Comparison of ENCODE assay signal across 8 cellular contexts in the genomic region with DNA sequence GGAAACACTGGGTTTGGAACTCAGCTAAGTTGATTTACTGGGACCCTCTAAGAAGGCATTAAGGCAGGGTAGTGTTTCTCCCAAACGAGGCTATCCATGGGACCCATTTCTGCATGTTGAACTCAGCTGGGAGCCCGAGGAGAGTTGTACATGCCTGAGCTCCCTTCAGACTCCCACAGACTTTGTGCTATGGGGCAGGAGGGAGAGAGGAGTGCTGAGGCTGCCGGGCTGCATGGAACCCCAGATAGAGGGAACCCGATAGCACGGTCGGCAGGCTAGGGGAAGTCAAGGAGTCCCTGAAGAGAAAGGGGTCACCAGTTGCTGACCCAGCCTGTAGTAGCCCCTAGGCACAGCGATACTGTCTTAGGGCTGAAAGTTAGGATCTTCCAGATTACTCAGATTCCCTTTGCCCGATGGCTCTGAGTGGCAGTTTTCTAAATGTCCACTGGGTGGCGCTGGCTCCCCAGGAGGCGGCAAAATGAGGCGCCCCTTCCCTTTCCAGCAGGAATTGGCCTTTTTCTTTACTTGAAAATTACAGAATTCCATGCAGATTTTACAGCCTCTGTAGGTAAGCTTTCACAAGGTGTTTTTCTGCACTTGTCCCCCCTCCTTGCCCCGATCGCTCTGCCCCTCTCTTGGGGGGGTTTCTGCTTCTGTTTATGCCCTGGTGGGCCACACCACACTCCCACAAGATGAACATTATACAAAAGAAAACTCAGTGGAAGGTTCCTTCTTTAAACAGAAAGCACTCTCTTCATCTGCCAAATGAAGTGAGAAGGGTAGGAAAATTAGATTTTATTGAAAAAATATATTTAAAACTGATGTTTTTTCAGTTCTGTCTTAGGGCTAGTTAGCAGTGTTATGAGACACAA. TPM values are rescaled to one million over a fixed set of nuclear protein-coding genes. Genes with fewer than 3 reads are reported as not detected.
DNase-seq lines count a peak whose midpoint lies in the region; ATAC-seq and TF ChIP-seq lines count a peak whose summit lies in the region.

No MANE protein-coding gene starts in this region.

- peak; percentile 14 for DNase-seq in NCI-H1436 (lab: John Stamatoyannopoulos, UW)
- no peak for DNase-seq in NCI-H1436 treated with DMSO at 0.1 percent for 48 hours (lab: John Stamatoyannopoulos, UW)
- peak; percentile 61 for DNase-seq in NB4 (ENCODE audit: low read depth)
- peak; percentile 83 for DNase-seq in WTC11 (ENCODE audit: low spot score)
- DNase-seq in caudate nucleus (lab: John Stamatoyannopoulos, UW), result peak in 41 of 61 donors; percentile 3 to 57 (median 24)
- peak; percentile 48 for DNase-seq in kidney glomerular epithelial cell (lab: John Stamatoyannopoulos, UW)
- DNase-seq in stimulated activated CD4-positive, alpha-beta T cell treated with anti-CD3 and anti-CD28 coated beads, Interleukin-2, amount 100 ng/mL, for 4 hours (ENCODE audit: low read depth), result peak; percentile 40

- no peak for TF ChIP-seq POLR2A in NB4 (IDR thresholded peaks at IDR 0.05; ENCODE audit: extremely low read depth, insufficient read length)

- no peak overlapping the region for H3K4me3 Mint-ChIP-seq in WTC11

- H3K27me3 Mint-ChIP-seq in WTC11 (ENCODE audit: low read depth), result no peaks in the 10 kb centered on the region

- no peaks in the 10 kb centered on the region for H3K9me3 Mint-ChIP-seq in WTC11

- CTCF ChIA-PET in WTC11 (lab: Charles Lee), result interaction anchor here (0.6 to 2.8 kb wide), 32 partner anchors 10 to 701 kb away, joined by 3 to 19 read pairs (median 4); partner anchors contain the start of genes ANP32B, CORO2A, NANS and TBC1D2

- no peak overlapping the region for H3K27ac ChIP-seq in caudate nucleus (ENCODE audit: low read depth, low read length)

- TF ChIP-seq CTCF in NB4 (IDR thresholded peaks at IDR 0.05; ENCODE audit: low read depth, low read length), result peak; percentile 91
- TF ChIP-seq CTCF in WTC11 (IDR thresholded peaks at IDR 0.05), result peak; percentile 96

- peaks cover 9% of the 10 kb centered on the region for H3K36me3 Mint-ChIP-seq in WTC11

- H3K27ac Mint-ChIP-seq in WTC11, result peak overlapping the region; percentile 57

- no peak overlapping the region for H3K4me3 ChIP-seq in NB4 (ENCODE audit: low read depth, low read length)

- POLR2A ChIA-PET in WTC11 (lab: Charles Lee), result no interaction called here

- H3K4me1 Mint-ChIP-seq in WTC11, result peaks cover 32% of the 10 kb centered on the region

- ATAC-seq in WTC11 (peak; percentile 73), HG03520 (IDR thresholded peaks at IDR 0.05; ENCODE audit: unreplicated experiment) (no peak)

TF ChIP-seq in WTC11, 78 proteins besides CTCF, POLR2A, EP300 and RAD21:
- 0 out of 2 replicates have a peak, but pooled peaks have one; percentile 17 for TF ChIP-seq MAX (CRISPR knock-in tag; IDR thresholded peaks at IDR 0.05)
- TF ChIP-seq MYBL2 (CRISPR knock-in tag; IDR thresholded peaks at IDR 0.05), result no peak
TF ChIP-seq in WTC11: peak in this region for 1.

RNA-seq across cellular contexts. Expression of gene NANS, which starts 17.8 kb away (rescaled TPM):
- total RNA-seq in WTC11 (2021), result 57.9 to 66.7 TPM (median 61.3 TPM) in 3 replicates

RNA-seq across cellular contexts. Expression of gene TRIM14, which starts 44.7 kb away (rescaled TPM):
- total RNA-seq in WTC11 (2021), result 11.9 to 18.4 TPM (median 18.2 TPM) in 3 replicates
